24 cellular contexts compared by ENCODE assay signal in genomic region chr12:66237505-66238175, GRCh38.
DNase-seq lines count a peak whose midpoint lies in the region; ATAC-seq and TF ChIP-seq lines count a peak whose summit lies in the region.
"Had no signal": no experiment of that assay in that cellular context is flagged by ENCODE, and none has a peak within 500 bp of the region (broad histone marks: within the 10 kb centered on the region; RNA-seq: fewer than 3 reads in every experiment).

No MANE protein-coding gene starts in this region.

- no peak overlapping the region for H3K27ac ChIP-seq in HEK293 (ENCODE audit: extremely low read depth, low read depth, low read length)
- H3K27ac ChIP-seq: sigmoid colon, SK-N-MC, WERI-Rb-1 had no signal

- no peaks in the 10 kb centered on the region for H3K9me3 ChIP-seq in HEK293 (ENCODE audit: control insufficient read depth, insufficient read depth, low read depth, low read length)
- H3K9me3 ChIP-seq: MG63, mucosa of descending colon, sigmoid colon had no signal

- H3K4me1 ChIP-seq in HEK293 (ENCODE audit: control insufficient read depth, insufficient read depth, low read length): peaks cover 10% of the 10 kb centered on the region

- DNase-seq in COLO668 (lab: John Stamatoyannopoulos, UW; ENCODE audit: unreplicated experiment) (peak; percentile 20), NCI-H69 (lab: John Stamatoyannopoulos, UW) (peak; percentile 47), left kidney (ENCODE audit: low read depth, low spot score) (peak; percentile 30), NCI-H2081 (lab: John Stamatoyannopoulos, UW) (no peak)
- DNase-seq: activated CD4-positive, alpha-beta T cell treated with anti-CD3 and anti-CD28 coated beads, Interleukin-2, amount 10 ng/mL, durations not matched to agents 24 days and 14 days; activated naive CD4-positive, alpha-beta T cell treated with anti-CD3 and anti-CD28 coated beads, Interleukin-2, amount 10 ng/mL, durations not matched to agents 7 days and 5 days; amygdala; caudate nucleus; CD4-positive, alpha-beta T cell; HFFc6; MG63; mucosa of descending colon; NCI-H1930; NCI-H226; sigmoid colon; stimulated activated CD4-positive, alpha-beta T cell treated with anti-CD3 and anti-CD28 coated beads, Interleukin-15, amount 100 ng/mL, for 24 hours; T-helper 17 cell; WERI-Rb-1 had no signal

- H3K4me3 ChIP-seq in HEK293 (ENCODE audit: low read depth, low read length): no peak overlapping the region
- H3K4me3 ChIP-seq: K562, lung, MG63, mucosa of descending colon, sigmoid colon, SK-N-MC had no signal

- TF ChIP-seq CTCF in HEK293 (tag by site-specific recombination; IDR thresholded peaks at IDR 0.05): no peak

- H3K36me3 ChIP-seq in HEK293 (ENCODE audit: control insufficient read depth in 2 of 2, insufficient read depth in 1 of 2, low read length in 2 of 2): no peaks in the 10 kb centered on the region
- H3K36me3 ChIP-seq: MG63, sigmoid colon, WERI-Rb-1 had no signal

- CTCF ChIA-PET in HEK293 (lab: Yijun Ruan, JAX): interaction anchor here (0.7 to 0.9 kb wide), 2 partner anchors 92 to 428 kb away, joined by 3 to 4 read pairs; no protein-coding TSS in a partner anchor

- no peak for ATAC-seq in HG03571 (IDR thresholded peaks at IDR 0.05; ENCODE audit: unreplicated experiment)
- ATAC-seq in GM21576 (IDR thresholded peaks at IDR 0.05; ENCODE audit: unreplicated experiment): no peak
- ATAC-seq: K562, mucosa of descending colon, T-helper 17 cell had no signal

- POLR2A ChIA-PET in HEK293 (lab: Yijun Ruan, JAX): interaction anchor here (1.1 to 1.2 kb wide), 2 partner anchors 13 to 68 kb away, joined by 3 read pairs; partner anchors contain the start of gene TMBIM4

TF ChIP-seq in HEK293, 187 proteins besides CTCF, POLR2A, EP300 and RAD21:
- TF ChIP-seq ZNF398 (tag by site-specific recombination; IDR thresholded peaks at IDR 0.05): no peak
- TF ChIP-seq ZIC2 (tag by site-specific recombination; IDR thresholded peaks at IDR 0.05): 0 out of 2 replicates have a peak, but pooled peaks have one; percentile 13

Comparison
In these comparisons a context has a peak if more than half of its experiments do, and no peak if none do; other contexts are left out.
1. DNase-seq: peak in COLO668 (single experiment), NCI-H69 (single experiment) and left kidney (single experiment); none in NCI-H2081 (0 of 2).